In the genomic region with DNA sequence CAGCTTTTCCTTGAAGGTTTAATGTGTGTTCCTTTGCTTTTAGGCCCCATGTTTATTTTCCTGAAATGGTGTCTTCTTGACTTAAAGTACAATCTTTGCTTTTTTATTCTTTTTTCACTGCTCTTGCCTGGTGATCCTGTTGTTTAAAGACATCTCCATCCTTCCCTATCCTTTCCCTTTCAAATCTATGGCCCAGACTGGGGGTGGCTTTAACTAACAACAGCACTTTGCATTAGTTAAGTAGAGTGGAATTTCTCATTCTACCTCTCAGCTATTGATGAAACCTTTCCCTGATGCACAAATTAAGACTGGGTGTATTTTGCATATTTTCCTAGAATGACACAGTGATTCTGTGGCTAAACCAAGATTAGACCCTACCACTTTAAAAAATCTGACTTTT, we compare ENCODE assay signal across 20 cellular contexts.
A peak's percentile ranks its signal among the peaks of the same experiment; 100 is the strongest.
DNase-seq lines count a peak whose midpoint lies in the region; ATAC-seq, FAIRE-seq and TF ChIP-seq lines count a peak whose summit lies in the region.
"Had no signal": no experiment of that assay in that cellular context is flagged by ENCODE, and none has a peak within 500 bp of the region (broad histone marks: within the 10 kb centered on the region; RNA-seq: fewer than 3 reads in every experiment).

No MANE protein-coding gene starts in this region.

- TF ChIP-seq RAD21 in H1 (IDR thresholded peaks at IDR 0.05 in 1 of 2, conservative IDR thresholded peaks at IDR 0.05 in 1 of 2; ENCODE audit: low read depth in 2 of 2, low read length in 2 of 2) = no peak

- no peaks in the 10 kb centered on the region for H3K36me3 ChIP-seq in HEK293 (ENCODE audit: control insufficient read depth in 2 of 2, insufficient read depth in 1 of 2, low read length in 2 of 2)
- no peaks in the 10 kb centered on the region for H3K36me3 ChIP-seq in NT2/D1 (ENCODE audit: insufficient read depth, insufficient read length, low read length)
- H3K36me3 ChIP-seq in H1 (ENCODE audit: control insufficient read depth in 2 of 4, insufficient read depth in 4 of 4, low read length in 3 of 4) = no peaks in the 10 kb centered on the region
- H3K36me3 ChIP-seq: HAP-1 had no signal

- H3K18ac ChIP-seq in H1 (ENCODE audit: extremely low read depth, low read length) = no peak overlapping the region

- no peak overlapping the region for H4K8ac ChIP-seq in H1 (ENCODE audit: extremely low read depth, insufficient read depth, low read length)

- H3K27ac ChIP-seq in HEK293 (ENCODE audit: extremely low read depth, low read depth, low read length) (no peak overlapping the region), H1 (ENCODE audit: low read depth, low read length) (no peak overlapping the region)
- H3K27ac ChIP-seq: A549, C4-2B, HL-60 had no signal

- H3K14ac ChIP-seq in H1 (ENCODE audit: insufficient read length) = no peak overlapping the region

- no peak overlapping the region for H2BK20ac ChIP-seq in H1 (ENCODE audit: low read length)

- no peak for ATAC-seq in GM18868 (IDR thresholded peaks at IDR 0.05; ENCODE audit: unreplicated experiment)
- ATAC-seq in GM19328 (IDR thresholded peaks at IDR 0.05; ENCODE audit: unreplicated experiment) = no peak
- ATAC-seq: A549, K562 had no signal

- H3K9me3 ChIP-seq in HEK293 (ENCODE audit: control insufficient read depth, insufficient read depth, low read depth, low read length) (no peaks in the 10 kb centered on the region), NT2/D1 (ENCODE audit: insufficient read depth, low read length) (no peaks in the 10 kb centered on the region), H1 (ENCODE audit: insufficient read depth in 2 of 2, low read depth in 1 of 2, low read length in 1 of 2) (no peaks in the 10 kb centered on the region)
- H3K9me3 ChIP-seq: A549, Caco-2, HAP-1 had no signal

- TF ChIP-seq CTCF in HEK293 (tag by site-specific recombination; IDR thresholded peaks at IDR 0.05) = no peak
- TF ChIP-seq CTCF in H1 (IDR thresholded peaks at IDR 0.05; ENCODE audit: control extremely low read depth in 1 of 3, insufficient read depth in 1 of 3, low read depth in 1 of 3, low read length in 3 of 3) = no peak

- no peak overlapping the region for H2BK5ac ChIP-seq in H1 (ENCODE audit: low read depth, low read length)

- H3K9ac ChIP-seq in NT2/D1 (ENCODE audit: insufficient read length, low read depth) (no peak overlapping the region), H1 (replicated peaks in 1 of 4; ENCODE audit: extremely low read depth in 1 of 4, low read depth in 3 of 4, low read length in 3 of 4) (no peak overlapping the region)

- H3K79me1 ChIP-seq in H1 (ENCODE audit: low read depth, low read length) = peaks cover 13% of the 10 kb centered on the region

- H3K4me2 ChIP-seq in H1 (ENCODE audit: insufficient read depth in 1 of 2, low read depth in 2 of 2, low read length in 2 of 2) = no peak overlapping the region
- H3K4me2 ChIP-seq: A549 had no signal

- peaks cover 15 to 98% of the 10 kb centered on the region in 2 experiments for H3K79me2 ChIP-seq in H1 (ENCODE audit: control insufficient read depth in 1 of 2, insufficient read depth in 2 of 2, low read length in 2 of 2)

- H4K5ac ChIP-seq in H1 (ENCODE audit: insufficient read length, low read depth, low read length) = no peak overlapping the region

- no peak overlapping the region for H2AFZ ChIP-seq in H1 (ENCODE audit: low read length)

- peak; percentile 19 for FAIRE-seq in H1 (lab: Jason Lieb, UNC)
- FAIRE-seq: A549, D721Med, GM12892, GM18507, K562 had no signal

- no peak overlapping the region for H2BK15ac ChIP-seq in H1 (ENCODE audit: low read length)

- TF ChIP-seq POLR2A in H1 (IDR thresholded peaks at IDR 0.05; ENCODE audit: control extremely low read depth in 1 of 2, low read depth in 2 of 2, low read length in 2 of 2) = no peak

- no peak overlapping the region for H2AK5ac ChIP-seq in H1 (ENCODE audit: low read depth, low read length)

- POLR2A ChIA-PET in HEK293 (lab: Yijun Ruan, JAX) (no interaction called here), H1 (lab: Charles Lee; ENCODE audit: partially characterized antibody) (interaction anchor here (1.7 kb wide), 1 partner anchor 13 kb away, joined by 5 read pairs; no protein-coding TSS in a partner anchor)

- H3K4me3 ChIP-seq in HEK293 (ENCODE audit: low read depth, low read length) (no peak overlapping the region), NT2/D1 (ENCODE audit: insufficient read length, low read depth) (no peak overlapping the region), H1 (ENCODE audit: extremely low read depth in 1 of 4, insufficient read depth in 2 of 4, low read depth in 3 of 4, low read length in 4 of 4) (no peak overlapping the region)
- H3K4me3 ChIP-seq: A549, HAP-1, K562 had no signal

- H4K20me1 ChIP-seq in H1 (replicated peaks in 1 of 2; ENCODE audit: control insufficient read depth in 1 of 2, insufficient read depth in 2 of 2, low read length in 2 of 2) = peaks cover 7 to 13% of the 10 kb centered on the region in 2 experiments

- H2BK120ac ChIP-seq in H1 (replicated peaks; ENCODE audit: low read depth, low read length) = no peak overlapping the region

- no peak for TF ChIP-seq EP300 in H1 (IDR thresholded peaks at IDR 0.05; ENCODE audit: borderline replicate concordance in 1 of 2, low read depth in 2 of 2, low read length in 2 of 2)

- no peaks in the 10 kb centered on the region; the same call in 1 of the 2 replicates for H3K23me2 ChIP-seq in H1 (ENCODE audit: low read depth, low read length)

- no peak overlapping the region for H3K23ac ChIP-seq in H1 (ENCODE audit: insufficient read length)

- CTCF ChIA-PET in HEK293 (lab: Yijun Ruan, JAX) = interaction anchor here (0.5 kb wide), 1 partner anchor 45 kb away, joined by 5 read pairs; no protein-coding TSS in a partner anchor
- CTCF ChIA-PET in H1 (lab: Charles Lee; ENCODE audit: partially characterized antibody) = interaction anchor here (0.7 to 1.8 kb wide), 5 partner anchors 10 to 56 kb away, joined by 3 to 5 read pairs (median 4); no protein-coding TSS in a partner anchor

- H3K4ac ChIP-seq in H1 (replicated peaks; ENCODE audit: insufficient read length, low read depth, low read length) = no peak overlapping the region

- no peaks in the 10 kb centered on the region for H3K4me1 ChIP-seq in HEK293 (ENCODE audit: control insufficient read depth, insufficient read depth, low read length)
- peaks cover 3% of the 10 kb centered on the region for H3K4me1 ChIP-seq in NT2/D1 (ENCODE audit: insufficient read depth, insufficient read length)
- H3K4me1 ChIP-seq in H1 (replicated peaks in 1 of 4; ENCODE audit: control insufficient read depth in 3 of 4, insufficient read depth in 4 of 4, low read length in 3 of 4) = peaks cover 3 to 14% (median 8%) of the 10 kb centered on the region in 4 experiments; a peak in 5 of 7 replicates
- H3K4me1 ChIP-seq: Caco-2, HAP-1 had no signal

- H3K27me3 ChIP-seq in NT2/D1 (ENCODE audit: insufficient read depth, insufficient read length) (no peaks in the 10 kb centered on the region), H1 (replicated peaks in 1 of 4; ENCODE audit: control insufficient read depth in 3 of 4, extremely low read depth in 1 of 4, insufficient read depth in 3 of 4, low read length in 3 of 4) (no peaks in the 10 kb centered on the region)

- no peak overlapping the region for H4K91ac ChIP-seq in H1 (replicated peaks; ENCODE audit: insufficient read length, low read length)

- DNase-seq in NT2/D1 (ENCODE audit: low read depth, low spot score) (peak; percentile 38), H1 (ENCODE audit: low read depth in 1 of 2, low spot score in 2 of 2) (no peak), DMS53 (lab: John Stamatoyannopoulos, UW) (no peak)
- DNase-seq: AML-193; Caco-2; CD4-positive, alpha-beta T cell; DMS79; GDM1; IMR-90 had no signal

- H2BK12ac ChIP-seq in H1 (ENCODE audit: low read depth, low read length) = no peak overlapping the region

- no peak overlapping the region for H3K56ac ChIP-seq in H1 (replicated peaks; ENCODE audit: insufficient read length, low read depth, low read length)

TF ChIP-seq in HEK293, 187 proteins besides CTCF, POLR2A, EP300 and RAD21:
- TF ChIP-seq PRDM1 (tag by site-specific recombination; IDR thresholded peaks at IDR 0.05) (peak; percentile 33; the same call in 1 of the 2 replicates), SETDB1 (IDR thresholded peaks at IDR 0.05; ENCODE audit: insufficient read length, low read length) (no peak)
TF ChIP-seq in HEK293: peak in this region for 1.

TF ChIP-seq in H1, 55 proteins besides CTCF, POLR2A, EP300 and RAD21:
- TF ChIP-seq GABPA (IDR thresholded peaks at IDR 0.05; ENCODE audit: borderline replicate concordance, insufficient read depth, low read length) (no peak), SP2 (IDR thresholded peaks at IDR 0.05; ENCODE audit: low read length) (no peak), CBX5 (IDR thresholded peaks at IDR 0.05; ENCODE audit: low read depth, low read length) (no peak)
